In genomic region chr4:15738877-15739276, GRCh38 we compare ENCODE assay signal across 20 cellular contexts. TPM values are rescaled to one million over a fixed set of nuclear protein-coding genes. Genes with fewer than 3 reads are reported as not detected.
DNase-seq lines count a peak whose midpoint lies in the region; ATAC-seq and TF ChIP-seq lines count a peak whose summit lies in the region.
"Had no signal": no experiment of that assay in that cellular context is flagged by ENCODE, and none has a peak within 500 bp of the region (broad histone marks: within the 10 kb centered on the region; RNA-seq: fewer than 3 reads in every experiment).

No MANE protein-coding gene starts in this region.

- TF ChIP-seq CTCF in CD8-positive, alpha-beta T cell (IDR thresholded peaks at IDR 0.05), result no peak

- intact Hi-C loops in activated CD4-positive, alpha-beta T cell treated with anti-CD3 and anti-CD28 coated beads, Interleukin-2, amount 10 ng/mL, durations not matched to agents 24 days and 14 days (cut with micrococcal nuclease), result loop anchor here (1.0 to 5.0 kb wide), 6 partner anchors 9 to 57 kb away; partner anchors contain the start of gene FAM200B
- intact Hi-C loops in CD8-positive, alpha-beta T cell (cut with DNase I, micrococcal nuclease), result no loop called here

- no peaks in the 10 kb centered on the region for H3K27me3 Mint-ChIP-seq in activated CD4-positive, alpha-beta T cell treated with anti-CD3 and anti-CD28 coated beads, Interleukin-2, amount 10 ng/mL, durations not matched to agents 24 days and 14 days
- no peaks in the 10 kb centered on the region for H3K27me3 Mint-ChIP-seq in activated CD4-positive, alpha-beta T cell treated with anti-CD3 and anti-CD28 coated beads, Interleukin-2, amount 10 ng/mL, durations not matched to agents 7 days and 5 days
- H3K27me3 Mint-ChIP-seq in CD8-positive, alpha-beta T cell (ENCODE audit: low read depth), result peaks cover 2% of the 10 kb centered on the region

- peak overlapping the region; percentile 27 for H3K4me3 Mint-ChIP-seq in activated CD4-positive, alpha-beta T cell treated with anti-CD3 and anti-CD28 coated beads, Interleukin-2, amount 10 ng/mL, durations not matched to agents 24 days and 14 days
- H3K4me3 Mint-ChIP-seq in activated CD4-positive, alpha-beta T cell treated with anti-CD3 and anti-CD28 coated beads, Interleukin-2, amount 10 ng/mL, durations not matched to agents 7 days and 5 days, result no peak overlapping the region
- H3K4me3 Mint-ChIP-seq in CD8-positive, alpha-beta T cell, result no peak overlapping the region
- H3K4me3 Mint-ChIP-seq: CD8-positive, alpha-beta memory T cell had no signal

- in situ Hi-C loops in G401 (cut with HindIII; ENCODE audit: low sequenced_read_pairs), result no loop called here

- no peaks in the 10 kb centered on the region for H3K9me3 ChIP-seq in CD8-positive, alpha-beta T cell (ENCODE audit: low read length)
- H3K9me3 ChIP-seq: upper lobe of right lung had no signal

- no peak for ATAC-seq in HG02884 (IDR thresholded peaks at IDR 0.05; ENCODE audit: unreplicated experiment)
- ATAC-seq in CD8-positive, alpha-beta T cell, result no peak
- ATAC-seq: body of pancreas, sciatic nerve, upper lobe of right lung had no signal

- peaks cover 40% of the 10 kb centered on the region for H3K4me1 Mint-ChIP-seq in activated CD4-positive, alpha-beta T cell treated with anti-CD3 and anti-CD28 coated beads, Interleukin-2, amount 10 ng/mL, durations not matched to agents 24 days and 14 days
- H3K4me1 Mint-ChIP-seq in activated CD4-positive, alpha-beta T cell treated with anti-CD3 and anti-CD28 coated beads, Interleukin-2, amount 10 ng/mL, durations not matched to agents 7 days and 5 days, result peaks cover 28% of the 10 kb centered on the region
- H3K4me1 Mint-ChIP-seq in CD8-positive, alpha-beta T cell (ENCODE audit: low read depth), result peaks cover 24% of the 10 kb centered on the region

- no peaks in the 10 kb centered on the region for H3K4me1 ChIP-seq in CD8-positive, alpha-beta T cell (ENCODE audit: insufficient read depth, low read length)
- H3K4me1 ChIP-seq: body of pancreas, upper lobe of right lung had no signal

- DNase-seq in activated CD4-positive, alpha-beta T cell treated with anti-CD3 and anti-CD28 coated beads, Interleukin-2, amount 10 ng/mL, durations not matched to agents 24 days and 14 days, result no peak
- DNase-seq in activated CD4-positive, alpha-beta T cell treated with anti-CD3 and anti-CD28 coated beads, Interleukin-2, amount 10 ng/mL, durations not matched to agents 7 days and 5 days, result no peak
- peak; percentile 8 for DNase-seq in G401 (ENCODE audit: low spot score)
- peak; percentile 58 for DNase-seq in amniotic epithelial cell (ENCODE audit: low read depth)
- DNase-seq in pons (ENCODE audit: low spot score), result peak; percentile 46
- DNase-seq in cortex of kidney (lab: John Stamatoyannopoulos, UW), result no peak
- no peak for DNase-seq in CD8-positive, alpha-beta T cell
- DNase-seq: body of pancreas; CD8-positive, alpha-beta memory T cell; H7; kidney glomerular epithelial cell; MV-4-11; NCI-H2029; NCI-H526; upper lobe of right lung had no signal

- no peak overlapping the region for H3K4me3 ChIP-seq in CD8-positive, alpha-beta T cell (ENCODE audit: low read depth, low read length)
- H3K4me3 ChIP-seq: body of pancreas, hepatocyte, SK-N-MC, upper lobe of right lung had no signal

- H3K27me3 ChIP-seq in CD8-positive, alpha-beta T cell (ENCODE audit: insufficient read depth, low read length), result no peaks in the 10 kb centered on the region
- H3K27me3 ChIP-seq: body of pancreas, hepatocyte, upper lobe of right lung had no signal

- no peak overlapping the region for H3K27ac ChIP-seq in CD8-positive, alpha-beta T cell (ENCODE audit: low read depth, low read length)
- H3K27ac ChIP-seq: body of pancreas, hepatocyte, SK-N-MC, upper lobe of right lung had no signal

- no peaks in the 10 kb centered on the region for H3K36me3 ChIP-seq in CD8-positive, alpha-beta T cell (ENCODE audit: insufficient read depth, low read length)
- H3K36me3 ChIP-seq: upper lobe of right lung had no signal

- peaks cover 29% of the 10 kb centered on the region for H3K36me3 Mint-ChIP-seq in activated CD4-positive, alpha-beta T cell treated with anti-CD3 and anti-CD28 coated beads, Interleukin-2, amount 10 ng/mL, durations not matched to agents 24 days and 14 days (ENCODE audit: low read depth)
- peaks cover 28% of the 10 kb centered on the region for H3K36me3 Mint-ChIP-seq in activated CD4-positive, alpha-beta T cell treated with anti-CD3 and anti-CD28 coated beads, Interleukin-2, amount 10 ng/mL, durations not matched to agents 7 days and 5 days (ENCODE audit: low read depth)
- H3K36me3 Mint-ChIP-seq in CD8-positive, alpha-beta T cell, result peaks cover 4% of the 10 kb centered on the region

- peaks cover 17% of the 10 kb centered on the region for H3K9me3 Mint-ChIP-seq in activated CD4-positive, alpha-beta T cell treated with anti-CD3 and anti-CD28 coated beads, Interleukin-2, amount 10 ng/mL, durations not matched to agents 24 days and 14 days
- H3K9me3 Mint-ChIP-seq in activated CD4-positive, alpha-beta T cell treated with anti-CD3 and anti-CD28 coated beads, Interleukin-2, amount 10 ng/mL, durations not matched to agents 7 days and 5 days, result peaks cover 43% of the 10 kb centered on the region
- H3K9me3 Mint-ChIP-seq in CD8-positive, alpha-beta T cell, result peaks cover 11% of the 10 kb centered on the region

- peak overlapping the region; percentile 77 for H3K27ac Mint-ChIP-seq in activated CD4-positive, alpha-beta T cell treated with anti-CD3 and anti-CD28 coated beads, Interleukin-2, amount 10 ng/mL, durations not matched to agents 24 days and 14 days
- H3K27ac Mint-ChIP-seq in activated CD4-positive, alpha-beta T cell treated with anti-CD3 and anti-CD28 coated beads, Interleukin-2, amount 10 ng/mL, durations not matched to agents 7 days and 5 days, result no peak overlapping the region
- no peak overlapping the region for H3K27ac Mint-ChIP-seq in CD8-positive, alpha-beta T cell

- CTCF ChIA-PET in activated CD4-positive, alpha-beta T cell treated with anti-CD3 and anti-CD28 coated beads, Interleukin-2, amount 10 ng/mL, durations not matched to agents 7 days and 5 days (lab: Charles Lee), result interaction anchor here (1.2 to 5.0 kb wide), 5 partner anchors 11 to 217 kb away, joined by 3 to 24 read pairs (median 7); no protein-coding TSS in a partner anchor
- CTCF ChIA-PET in CD8-positive, alpha-beta T cell (lab: Charles Lee), result interaction anchor here (0.8 to 1.7 kb wide), 7 partner anchors 13 to 262 kb away, joined by 3 to 5 read pairs (median 3); no protein-coding TSS in a partner anchor

- POLR2A ChIA-PET in activated CD4-positive, alpha-beta T cell treated with anti-CD3 and anti-CD28 coated beads, Interleukin-2, amount 10 ng/mL, durations not matched to agents 7 days and 5 days (lab: Charles Lee), result no interaction called here
- POLR2A ChIA-PET in CD8-positive, alpha-beta T cell (lab: Charles Lee), result interaction anchor here (0.9 kb wide), 1 partner anchor 21 kb away, joined by 3 read pairs; no protein-coding TSS in a partner anchor

RNA-seq across cellular contexts. Expression of gene BST1, which starts 36.0 kb away (rescaled TPM):
- 0.12 and 0.72 TPM in 2 replicates for total RNA-seq in activated CD4-positive, alpha-beta T cell treated with anti-CD3 and anti-CD28 coated beads, Interleukin-2, amount 10 ng/mL, durations not matched to agents 24 days and 14 days
- 1 to 10 TPM in 1 of 2 experiments, under 1 TPM in 1; 0.82 to 1.0 TPM for total RNA-seq in activated CD4-positive, alpha-beta T cell treated with anti-CD3 and anti-CD28 coated beads, Interleukin-2, amount 10 ng/mL, durations not matched to agents 7 days and 5 days
- 0.80 TPM in 1 of 2 replicates, not detected in the other for total RNA-seq in G401 (2014; rRNA removed; shearing (Covaris generic))
- under 1 TPM; 0.43 to 0.47 TPM for total RNA-seq in CD8-positive, alpha-beta T cell

RNA-seq across cellular contexts. Expression of gene CD38, which starts 39.3 kb away (rescaled TPM):
- 89.6 and 103 TPM in 2 replicates for total RNA-seq in activated CD4-positive, alpha-beta T cell treated with anti-CD3 and anti-CD28 coated beads, Interleukin-2, amount 10 ng/mL, durations not matched to agents 24 days and 14 days
- total RNA-seq in activated CD4-positive, alpha-beta T cell treated with anti-CD3 and anti-CD28 coated beads, Interleukin-2, amount 10 ng/mL, durations not matched to agents 7 days and 5 days, result 10 to 100 TPM; 87.4 to 95.3 TPM
- total RNA-seq in G401 (2014; rRNA removed; shearing (Covaris generic)), result not detected in 2 replicates
- 1 to 10 TPM; 3.5 to 6.2 TPM for total RNA-seq in CD8-positive, alpha-beta T cell
- total RNA-seq: A673 had no signal

RNA-seq across cellular contexts. Expression of gene FAM200B, which starts 57.2 kb away (rescaled TPM):
- 6.0 and 9.9 TPM in 2 replicates for total RNA-seq in activated CD4-positive, alpha-beta T cell treated with anti-CD3 and anti-CD28 coated beads, Interleukin-2, amount 10 ng/mL, durations not matched to agents 24 days and 14 days
- total RNA-seq in activated CD4-positive, alpha-beta T cell treated with anti-CD3 and anti-CD28 coated beads, Interleukin-2, amount 10 ng/mL, durations not matched to agents 7 days and 5 days, result 10 to 100 TPM; 15.9 to 24.3 TPM
- 26.8 and 27.6 TPM in 2 replicates for total RNA-seq in G401 (2014; rRNA removed; shearing (Covaris generic))
- 10 to 100 TPM; 14.8 to 17.1 TPM for total RNA-seq in CD8-positive, alpha-beta T cell

Comparison
In these comparisons a context has a peak if more than half of its experiments do, and no peak if none do; other contexts are left out.
1. DNase-seq: peak in G401 (single experiment), amniotic epithelial cell (single experiment) and pons (single experiment); none in activated CD4-positive, alpha-beta T cell treated with anti-CD3 and anti-CD28 coated beads, Interleukin-2, amount 10 ng/mL, durations not matched to agents 24 days and 14 days (single experiment), activated CD4-positive, alpha-beta T cell treated with anti-CD3 and anti-CD28 coated beads, Interleukin-2, amount 10 ng/mL, durations not matched to agents 7 days and 5 days (single experiment), cortex of kidney (single experiment) and CD8-positive, alpha-beta T cell (0 of 7).
2. RNA of gene CD38, which starts 39.3 kb away (total RNA-seq): 89.6 to 103 TPM in activated CD4-positive, alpha-beta T cell treated with anti-CD3 and anti-CD28 coated beads, Interleukin-2, amount 10 ng/mL, durations not matched to agents 24 days and 14 days and 87.4 to 95.3 TPM in activated CD4-positive, alpha-beta T cell treated with anti-CD3 and anti-CD28 coated beads, Interleukin-2, amount 10 ng/mL, durations not matched to agents 7 days and 5 days; 3.5 to 6.2 TPM in CD8-positive, alpha-beta T cell and not detected in G401; every median in the first group is over 10 times any median in the second.